Comparison of ENCODE assay signal across 37 cellular contexts in genomic region chr4:26228883-26229282, GRCh38.
"Had no signal": no experiment of that assay in that cellular context is flagged by ENCODE, and none has a peak within 500 bp of the region (broad histone marks: within the 10 kb centered on the region; RNA-seq: fewer than 3 reads in every experiment).

No MANE protein-coding gene starts in this region.

- H3K36me3 ChIP-seq: Peyer's patch, SJSA1, WERI-Rb-1 had no signal

- H3K27me3 Mint-ChIP-seq: activated CD4-positive, alpha-beta memory T cell treated with anti-CD3 and anti-CD28 coated beads, Interleukin-2, amount 10 ng/mL, durations not matched to agents 7 days and 5 days; activated naive CD4-positive, alpha-beta T cell treated with anti-CD3 and anti-CD28 coated beads, Interleukin-2, amount 10 ng/mL, durations not matched to agents 7 days and 5 days; activated naive CD8-positive, alpha-beta T cell treated with anti-CD3 and anti-CD28 coated beads, Interleukin-2, amount 50 U/mL, for 24 hours had no signal

- H3K4me3 ChIP-seq: Peyer's patch, SJSA1 had no signal

- H3K9ac ChIP-seq: KMS-11 had no signal

- H3K27ac Mint-ChIP-seq: activated CD4-positive, alpha-beta memory T cell treated with anti-CD3 and anti-CD28 coated beads, Interleukin-2, amount 10 ng/mL, durations not matched to agents 7 days and 5 days; activated CD8-positive, alpha-beta memory T cell treated with anti-CD3 and anti-CD28 coated beads, Interleukin-2, amount 10 ng/mL, durations not matched to agents 7 days and 5 days; activated naive CD4-positive, alpha-beta T cell treated with anti-CD3 and anti-CD28 coated beads, Interleukin-2, amount 10 ng/mL, durations not matched to agents 7 days and 5 days; activated naive CD8-positive, alpha-beta T cell; activated naive CD8-positive, alpha-beta T cell treated with anti-CD3 and anti-CD28 coated beads, Interleukin-2, amount 50 U/mL, for 24 hours; brain; T-cell had no signal

- H3K36me3 Mint-ChIP-seq: activated CD8-positive, alpha-beta memory T cell treated with anti-CD3 and anti-CD28 coated beads, Interleukin-2, amount 10 ng/mL, durations not matched to agents 7 days and 5 days; activated naive CD4-positive, alpha-beta T cell treated with anti-CD3 and anti-CD28 coated beads, Interleukin-2, amount 10 ng/mL, durations not matched to agents 7 days and 5 days; activated naive CD8-positive, alpha-beta T cell; brain; T-cell had no signal

- DNase-seq: activated CD4-positive, alpha-beta memory T cell treated with anti-CD3 and anti-CD28 coated beads, Interleukin-2, amount 10 ng/mL, durations not matched to agents 7 days and 5 days; activated CD4-positive, alpha-beta T cell treated with anti-CD3 and anti-CD28 coated beads for 1 hour; activated CD4-positive, alpha-beta T cell treated with anti-CD3 and anti-CD28 coated beads for 48 hours; activated CD4-positive, CD25-positive, alpha-beta regulatory T cell; activated CD8-positive, alpha-beta memory T cell treated with anti-CD3 and anti-CD28 coated beads for 24 hours; activated CD8-positive, alpha-beta memory T cell treated with anti-CD3 and anti-CD28 coated beads, Interleukin-2, amount 10 ng/mL, durations not matched to agents 7 days and 5 days; activated CD8-positive, alpha-beta memory T cell treated with anti-CD3 and anti-CD28 coated beads, Interleukin-2, amount 50 U/mL, for 48 hours; activated effector memory CD4-positive, alpha-beta T cell treated with Interleukin-2 at 50 U/mL for 16 hours; activated naive CD4-positive, alpha-beta T cell treated with anti-CD3 and anti-CD28 coated beads, Interleukin-2, amount 10 ng/mL, durations not matched to agents 7 days and 5 days; activated naive CD8-positive, alpha-beta T cell treated with anti-CD3 and anti-CD28 coated beads, Interleukin-2, amount 50 U/mL, for 24 hours; activated T-cell treated with anti-CD3 and anti-CD28 coated beads, Interleukin-2, amount 50 U/mL, for 48 hours; anterior cingulate cortex; MM.1S; MV-4-11; NCI-H1092; NCI-H146; NCI-H187; NCI-H2029 treated with DMSO at 0.1 percent for 48 hours; NCI-H2107; NCI-H2171; NCI-H510A; NCI-H526; NCI-H748 treated with DMSO at 0.1 percent for 48 hours; NK-92 treated with Interleukin-12 subunit alpha and Interleukin-12 subunit beta, amount 100 ng/mL, for 24 hours; PC-3; Peyer's patch; RPMI8226; SHP77 treated with DMSO at 0.1 percent for 48 hours; T-cell; T-helper 2 cell; T-helper 9 cell; WERI-Rb-1 had no signal

- H3K4me3 Mint-ChIP-seq: activated CD4-positive, alpha-beta memory T cell treated with anti-CD3 and anti-CD28 coated beads, Interleukin-2, amount 10 ng/mL, durations not matched to agents 7 days and 5 days; activated CD8-positive, alpha-beta memory T cell treated with anti-CD3 and anti-CD28 coated beads, Interleukin-2, amount 10 ng/mL, durations not matched to agents 7 days and 5 days; activated naive CD4-positive, alpha-beta T cell treated with anti-CD3 and anti-CD28 coated beads, Interleukin-2, amount 10 ng/mL, durations not matched to agents 7 days and 5 days; activated naive CD8-positive, alpha-beta T cell; activated naive CD8-positive, alpha-beta T cell treated with anti-CD3 and anti-CD28 coated beads, Interleukin-2, amount 50 U/mL, for 24 hours; brain; T-cell had no signal

- H3K9me3 Mint-ChIP-seq: activated CD4-positive, alpha-beta memory T cell treated with anti-CD3 and anti-CD28 coated beads, Interleukin-2, amount 10 ng/mL, durations not matched to agents 7 days and 5 days; activated naive CD4-positive, alpha-beta T cell treated with anti-CD3 and anti-CD28 coated beads, Interleukin-2, amount 10 ng/mL, durations not matched to agents 7 days and 5 days; activated naive CD8-positive, alpha-beta T cell treated with anti-CD3 and anti-CD28 coated beads, Interleukin-2, amount 50 U/mL, for 24 hours; T-cell had no signal

- H3K4me2 ChIP-seq: KMS-11 had no signal

- H3K9me3 ChIP-seq: Peyer's patch, SJSA1 had no signal

- H3K27ac ChIP-seq: KMS-11, Peyer's patch, SJSA1, WERI-Rb-1 had no signal

- H3K27me3 ChIP-seq: Peyer's patch, SJSA1 had no signal

- H3K4me1 ChIP-seq: Peyer's patch, SJSA1 had no signal

- ATAC-seq: activated CD8-positive, alpha-beta memory T cell treated with anti-CD3 and anti-CD28 coated beads, Interleukin-2, amount 10 ng/mL, durations not matched to agents 7 days and 5 days; activated naive CD8-positive, alpha-beta T cell treated with anti-CD3 and anti-CD28 coated beads, Interleukin-2, amount 50 U/mL, for 24 hours; PC-3; SK-N-SH treated with all-trans-retinoic acid at 6 μM for 48 hours; T-cell had no signal
